ENCODE assay signal across 1 cellular context in genomic region chr4:185210102-185210981, GRCh38.
TF ChIP-seq lines count a peak whose summit lies in the region.

No MANE protein-coding gene starts in this region.

TF ChIP-seq in HepG2, 621 proteins besides CTCF, POLR2A, EP300 and RAD21 (continued from another document):
- TF ChIP-seq MYPOP (CRISPR knock-in tag; IDR thresholded peaks at IDR 0.05) (peak; percentile 58; the same call in 1 of the 2 replicates), TGIF2 (CRISPR knock-in tag; IDR thresholded peaks at IDR 0.05) (no peak), ZNF253 (CRISPR knock-in tag; IDR thresholded peaks at IDR 0.05; ENCODE audit: borderline replicate concordance) (no peak), ZNF414 (CRISPR knock-in tag; IDR thresholded peaks at IDR 0.05) (no peak), ZNF407 (CRISPR knock-in tag; IDR thresholded peaks at IDR 0.05; ENCODE audit: not compliant biosample characterization) (no peak), HOXA3 (CRISPR knock-in tag; IDR thresholded peaks at IDR 0.05) (0 out of 2 replicates have a peak, but pooled peaks have one; percentile 16), ZFP36L1 (CRISPR knock-in tag; IDR thresholded peaks at IDR 0.05) (no peak), NCOA2 (CRISPR knock-in tag; IDR thresholded peaks at IDR 0.05) (no peak), ZNF354B (CRISPR knock-in tag; IDR thresholded peaks at IDR 0.05) (no peak), ZMYM3 (CRISPR knock-in tag; IDR thresholded peaks at IDR 0.05) (0 out of 2 replicates have a peak, but pooled peaks have one; percentile 42), SMAD1 (CRISPR knock-in tag; IDR thresholded peaks at IDR 0.05; ENCODE audit: borderline replicate concordance, low read depth) (no peak), PATZ1 (CRISPR knock-in tag; IDR thresholded peaks at IDR 0.05) (0 out of 2 replicates have a peak, but pooled peaks have one; percentile 6), ZFX (CRISPR knock-in tag; IDR thresholded peaks at IDR 0.05; ENCODE audit: low read depth) (peak; percentile 17), ZNF749 (CRISPR knock-in tag; IDR thresholded peaks at IDR 0.05; ENCODE audit: borderline replicate concordance) (no peak), ZNF788 (CRISPR knock-in tag; IDR thresholded peaks at IDR 0.05; ENCODE audit: borderline replicate concordance) (peak; percentile 38; the same call in 1 of the 2 replicates), SAP130 (CRISPR knock-in tag; IDR thresholded peaks at IDR 0.05; ENCODE audit: low read depth) (peak; percentile 14; the same call in 1 of the 2 replicates), SNAI1 (CRISPR knock-in tag; IDR thresholded peaks at IDR 0.05; ENCODE audit: borderline replicate concordance) (no peak), NAIF1 (CRISPR knock-in tag; IDR thresholded peaks at IDR 0.05; ENCODE audit: borderline replicate concordance) (no peak), HDAC2 (CRISPR knock-in tag; IDR thresholded peaks at IDR 0.05) (peak; percentile 11; the same call in 1 of the 2 replicates), CBX5 (CRISPR knock-in tag; IDR thresholded peaks at IDR 0.05; ENCODE audit: borderline replicate concordance) (no peak), HDAC1 (CRISPR knock-in tag; IDR thresholded peaks at IDR 0.05) (peak; percentile 37; the same call in 1 of the 2 replicates), SALL2 (CRISPR knock-in tag; IDR thresholded peaks at IDR 0.05) (0 out of 2 replicates have a peak, but pooled peaks have one; percentile 38), IRX3 (CRISPR knock-in tag; IDR thresholded peaks at IDR 0.05; ENCODE audit: borderline replicate concordance, low read depth) (no peak), ZNF3 (CRISPR knock-in tag; IDR thresholded peaks at IDR 0.05) (0 out of 2 replicates have a peak, but pooled peaks have one; percentile 51), GABPB1 (CRISPR knock-in tag; IDR thresholded peaks at IDR 0.05) (peak; percentile 48; the same call in 1 of the 2 replicates), ZNF616 (CRISPR knock-in tag; IDR thresholded peaks at IDR 0.05; ENCODE audit: low read depth) (no peak), SPEN (CRISPR knock-in tag; IDR thresholded peaks at IDR 0.05; ENCODE audit: low read depth) (no peak), ARID4A (CRISPR knock-in tag; IDR thresholded peaks at IDR 0.05; ENCODE audit: borderline replicate concordance) (peak; percentile 30; the same call in 1 of the 2 replicates), ZNF432 (CRISPR knock-in tag; IDR thresholded peaks at IDR 0.05; ENCODE audit: borderline replicate concordance) (no peak), NFRKB (IDR thresholded peaks at IDR 0.05) (no peak), ZNF816 (CRISPR knock-in tag; IDR thresholded peaks at IDR 0.05; ENCODE audit: borderline replicate concordance) (no peak), ZBTB39 (CRISPR knock-in tag; IDR thresholded peaks at IDR 0.05) (peak; percentile 41; the same call in 1 of the 2 replicates), MYC (CRISPR knock-in tag; IDR thresholded peaks at IDR 0.05; ENCODE audit: borderline replicate concordance) (peak; percentile 30; the same call in 1 of the 2 replicates), HMGXB4 (CRISPR knock-in tag; IDR thresholded peaks at IDR 0.05; ENCODE audit: borderline replicate concordance in 1 of 2, low read depth in 1 of 2) (peak in 1 of 2 experiments; percentile 70; a peak in 3 of 4 replicates), ASH2L (IDR thresholded peaks at IDR 0.05; ENCODE audit: insufficient read length, low read depth, low read length) (peak; percentile 39), NFATC3 (CRISPR knock-in tag; IDR thresholded peaks at IDR 0.05) (no peak), ARID2 (CRISPR knock-in tag; IDR thresholded peaks at IDR 0.05; ENCODE audit: borderline replicate concordance) (no peak), MED13 (CRISPR knock-in tag; IDR thresholded peaks at IDR 0.05) (no peak), SIN3A (IDR thresholded peaks at IDR 0.05; ENCODE audit: borderline replicate concordance, low read depth, low read length) (peak; percentile 39; the same call in 1 of the 2 replicates), ZNF546 (CRISPR knock-in tag; conservative IDR thresholded peaks at IDR 0.05) (0 out of 2 replicates have a peak, but pooled peaks have one; percentile 9)
TF ChIP-seq in HepG2: peak in this region for 30.
